1 cellular context compared by ENCODE assay signal in genomic region chr1:1883092-1883858, GRCh38.
TF ChIP-seq lines count a peak whose summit lies in the region.

No MANE protein-coding gene starts in this region.

TF ChIP-seq in HEK293, 187 proteins besides CTCF, POLR2A, EP300 and RAD21 (continued from another document and continues in another):
- no peak for TF ChIP-seq PRDM4 (tag by site-specific recombination; IDR thresholded peaks at IDR 0.05)
- no peak for TF ChIP-seq WT1 (tag by site-specific recombination; IDR thresholded peaks at IDR 0.05)
- peak; percentile 96 for TF ChIP-seq TRIM28 (IDR thresholded peaks at IDR 0.05; ENCODE audit: borderline replicate concordance, low read length)
- TF ChIP-seq PRDM6 (tag by site-specific recombination; IDR thresholded peaks at IDR 0.05), result peak; percentile 92
- TF ChIP-seq ZBTB6 (tag by site-specific recombination; IDR thresholded peaks at IDR 0.05), result peak; percentile 76
- TF ChIP-seq ZNF621 (tag by site-specific recombination; IDR thresholded peaks at IDR 0.05), result no peak
- peak; percentile 62; the same call in 1 of the 2 replicates for TF ChIP-seq ZNF692 (tag by site-specific recombination; IDR thresholded peaks at IDR 0.05)
- no peak for TF ChIP-seq ZNF768 (tag by site-specific recombination; IDR thresholded peaks at IDR 0.05)
- no peak for TF ChIP-seq ZBTB44 (tag by site-specific recombination; IDR thresholded peaks at IDR 0.05)
- no peak for TF ChIP-seq ZNF157 (tag by site-specific recombination; IDR thresholded peaks at IDR 0.05)
- TF ChIP-seq ZIC2 (tag by site-specific recombination; IDR thresholded peaks at IDR 0.05), result peak; percentile 91
- TF ChIP-seq ZBTB8A (tag by site-specific recombination; IDR thresholded peaks at IDR 0.05), result peak; percentile 87
- TF ChIP-seq ZNF747 (tag by site-specific recombination; IDR thresholded peaks at IDR 0.05), result no peak
- TF ChIP-seq ZNF600 (tag by site-specific recombination; IDR thresholded peaks at IDR 0.05), result 0 out of 2 replicates have a peak, but pooled peaks have one; percentile 30
- TF ChIP-seq ZSCAN16 (tag by site-specific recombination; IDR thresholded peaks at IDR 0.05), result peak; percentile 97
- TF ChIP-seq ZNF274 (IDR thresholded peaks at IDR 0.05; ENCODE audit: low read length), result no peak
- no peak for TF ChIP-seq ZNF274 (tag by site-specific recombination; IDR thresholded peaks at IDR 0.05; ENCODE audit: borderline replicate concordance)
- no peak for TF ChIP-seq ZNF266 (tag by site-specific recombination; IDR thresholded peaks at IDR 0.05; ENCODE audit: low read depth)
- peak; percentile 85 for TF ChIP-seq GLIS1 (tag by site-specific recombination; IDR thresholded peaks at IDR 0.05)
- no peak for TF ChIP-seq ZBTB26 (tag by site-specific recombination; optimal IDR thresholded peaks at IDR 0.05)
- no peak for TF ChIP-seq ZNF114 (tag by site-specific recombination; IDR thresholded peaks at IDR 0.05)
- TF ChIP-seq ZNF658 (tag by site-specific recombination; IDR thresholded peaks at IDR 0.05), result no peak
- TF ChIP-seq TCF7L2 (IDR thresholded peaks at IDR 0.05; ENCODE audit: borderline replicate concordance, low read depth, low read length), result peak; percentile 74
- TF ChIP-seq ZNF654 (tag by site-specific recombination; IDR thresholded peaks at IDR 0.05; ENCODE audit: low read depth), result no peak
- no peak for TF ChIP-seq ZBTB7A (tag by site-specific recombination; IDR thresholded peaks at IDR 0.05; ENCODE audit: low read depth)
- TF ChIP-seq ZNF48 (tag by site-specific recombination; IDR thresholded peaks at IDR 0.05), result no peak
- TF ChIP-seq OVOL3 (tag by site-specific recombination; IDR thresholded peaks at IDR 0.05), result no peak
- peak; percentile 76; the same call in 1 of the 2 replicates for TF ChIP-seq ZNF362 (tag by site-specific recombination; IDR thresholded peaks at IDR 0.05)
- no peak for TF ChIP-seq ZNF23 (tag by site-specific recombination; IDR thresholded peaks at IDR 0.05; ENCODE audit: borderline replicate concordance)
- TF ChIP-seq ZNF10 (tag by site-specific recombination; IDR thresholded peaks at IDR 0.05), result no peak
- TF ChIP-seq HOXA7 (CRISPR knock-in tag; IDR thresholded peaks at IDR 0.05; ENCODE audit: borderline replicate concordance), result no peak
- TF ChIP-seq ZSCAN5A (tag by site-specific recombination; IDR thresholded peaks at IDR 0.05), result no peak
- no peak for TF ChIP-seq ZNF146 (tag by site-specific recombination; IDR thresholded peaks at IDR 0.05)
- TF ChIP-seq ZNF366 (tag by site-specific recombination; conservative IDR thresholded peaks at IDR 0.05), result 0 out of 2 replicates have a peak, but pooled peaks have one; percentile 23
- TF ChIP-seq TSHZ1 (tag by site-specific recombination; IDR thresholded peaks at IDR 0.05; ENCODE audit: borderline replicate concordance), result no peak
- no peak for TF ChIP-seq REPIN1 (tag by site-specific recombination; IDR thresholded peaks at IDR 0.05; ENCODE audit: low read depth)
- TF ChIP-seq HOXC10 (CRISPR knock-in tag; IDR thresholded peaks at IDR 0.05), result no peak
- 0 out of 2 replicates have a peak, but pooled peaks have one; percentile 28 for TF ChIP-seq HIC1 (tag by site-specific recombination; IDR thresholded peaks at IDR 0.05)
- TF ChIP-seq MYNN (tag by site-specific recombination; IDR thresholded peaks at IDR 0.05; ENCODE audit: borderline replicate concordance), result peak; percentile 78
- TF ChIP-seq ZXDB (tag by site-specific recombination; IDR thresholded peaks at IDR 0.05), result 0 out of 2 replicates have a peak, but pooled peaks have one; percentile 26
- no peak for TF ChIP-seq ZNF571 (tag by site-specific recombination; IDR thresholded peaks at IDR 0.05)
- TF ChIP-seq KLF1 (tag by site-specific recombination; IDR thresholded peaks at IDR 0.05), result no peak
- TF ChIP-seq ZFP3 (tag by site-specific recombination; IDR thresholded peaks at IDR 0.05; ENCODE audit: low read depth), result no peak
- TF ChIP-seq ZBTB20 (tag by site-specific recombination; IDR thresholded peaks at IDR 0.05), result no peak
- TF ChIP-seq ZNF341 (tag by site-specific recombination; IDR thresholded peaks at IDR 0.05; ENCODE audit: low read depth), result no peak
- peak; percentile 68 for TF ChIP-seq SP7 (tag by site-specific recombination; IDR thresholded peaks at IDR 0.05)
- TF ChIP-seq ZNF221 (tag by site-specific recombination; IDR thresholded peaks at IDR 0.05; ENCODE audit: borderline replicate concordance), result no peak
- no peak for TF ChIP-seq ZNF302 (tag by site-specific recombination; IDR thresholded peaks at IDR 0.05; ENCODE audit: low read depth)
- no peak for TF ChIP-seq KLF10 (tag by site-specific recombination; IDR thresholded peaks at IDR 0.05)
